Comparison of ENCODE assay signal across 7 cellular contexts in genomic region chr7:102372796-102373195, GRCh38. TPM values are rescaled to one million over a fixed set of nuclear protein-coding genes. Genes with fewer than 3 reads are reported as not detected.
"Had no signal": no experiment of that assay in that cellular context is flagged by ENCODE, and none has a peak within 500 bp of the region (broad histone marks: within the 10 kb centered on the region; RNA-seq: fewer than 3 reads in every experiment).

No MANE protein-coding gene starts in this region.

RNA-seq across cellular contexts. Expression of gene SPDYE6, which starts 16.6 kb away (rescaled TPM):
- total RNA-seq: M059J, NCI-H460, OCI-LY7, PC-9, Right ventricle myocardium inferior, SJCRH30, SK-MEL-5 had no signal
